In the genomic region with DNA sequence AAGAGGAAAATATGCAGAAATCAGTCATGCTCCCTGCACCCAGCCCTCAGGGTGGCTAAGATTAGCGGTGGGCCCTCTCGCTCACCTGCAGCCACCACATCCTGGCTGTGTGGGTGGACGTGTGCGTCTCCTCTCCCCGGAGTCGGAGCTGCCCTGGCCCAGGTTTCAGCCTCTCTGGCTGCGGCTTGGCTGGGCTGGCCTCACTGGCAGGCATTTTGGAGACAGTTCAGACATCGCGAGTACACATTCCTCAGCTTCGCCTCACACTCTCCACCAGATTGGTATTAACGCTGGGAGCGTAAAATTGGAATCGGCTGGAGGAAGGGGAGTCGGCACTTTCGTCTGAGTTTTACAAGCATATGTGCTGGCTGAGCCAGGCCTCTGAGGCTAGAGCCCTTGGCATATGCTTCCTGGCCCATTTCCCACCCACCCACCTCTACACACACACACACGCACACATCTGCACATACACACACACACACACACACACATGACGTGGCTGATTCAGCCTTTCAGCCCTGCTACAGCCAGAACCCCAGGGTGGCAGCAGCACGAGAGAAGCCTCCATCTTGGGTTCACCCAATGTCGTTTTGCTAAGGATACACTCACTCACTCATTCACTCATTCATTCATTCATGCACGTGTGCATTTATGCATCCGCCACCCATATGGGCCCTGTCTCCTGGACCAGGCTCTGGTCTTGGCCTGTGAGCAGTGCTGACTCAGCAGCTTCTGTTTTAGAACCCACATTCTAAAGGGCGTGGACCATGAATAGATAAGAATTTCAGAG, we compare ENCODE assay signal across 8 cellular contexts. TPM values are rescaled to one million over a fixed set of nuclear protein-coding genes. Genes with fewer than 3 reads are reported as not detected.
A peak's percentile ranks its signal among the peaks of the same experiment; 100 is the strongest.
DNase-seq lines count a peak whose midpoint lies in the region; ATAC-seq and TF ChIP-seq lines count a peak whose summit lies in the region.

No MANE protein-coding gene starts in this region.

- H3K9me3 ChIP-seq in OCI-LY1 (ENCODE audit: low read length) (no peaks in the 10 kb centered on the region), thymus (ENCODE audit: control insufficient read depth) (no peaks in the 10 kb centered on the region)

- H3K4me3 ChIP-seq in BJ (ENCODE audit: low read depth, low read length) = no peak overlapping the region
- H3K4me3 ChIP-seq in OCI-LY1 (ENCODE audit: low read depth, low read length, poor library complexity, severe bottlenecking) = no peak overlapping the region
- peak overlapping the region; percentile 3 for H3K4me3 ChIP-seq in fibroblast of mammary gland (ENCODE audit: control insufficient read depth, low read depth, low read length)
- no peak overlapping the region for H3K4me3 ChIP-seq in thymus (ENCODE audit: low read length)

- no peak overlapping the region for H2AFZ ChIP-seq in OCI-LY1 (ENCODE audit: low read length)

- peak; percentile 74 for ATAC-seq in GM21526 (IDR thresholded peaks at IDR 0.05; ENCODE audit: low FRiP score, unreplicated experiment)
- no peak for ATAC-seq in HG03571 (IDR thresholded peaks at IDR 0.05; ENCODE audit: unreplicated experiment)

- H3K36me3 ChIP-seq in BJ (ENCODE audit: control insufficient read depth, insufficient read depth, low read length) (peaks cover 6% of the 10 kb centered on the region; the same call in 1 of the 2 replicates), OCI-LY1 (ENCODE audit: insufficient read depth, low read length) (peaks cover 64% of the 10 kb centered on the region), thymus (ENCODE audit: control insufficient read depth, insufficient read depth) (no peaks in the 10 kb centered on the region)

- 91% methylated on average over 22 of the region's 22 CpGs for WGBS in thymus

- no peaks in the 10 kb centered on the region for H4K20me1 ChIP-seq in OCI-LY1 (ENCODE audit: insufficient read depth, low read length)

- H3K9ac ChIP-seq in OCI-LY1 (ENCODE audit: low read length) = peak overlapping the region; percentile 58

- H3K9me3 Mint-ChIP-seq in activated T-helper 1 cell treated with anti-CD3 and anti-CD28 coated beads, Interleukin-12 subunit alpha, Interleukin-12 subunit beta, Interleukin-2, Interleukin-4 antibody, amounts not matched to agents 30 ng/mL and 10 ng/mL and 1 ng/mL, durations not matched to agents 14 hours and 24 hours and 36 hours = no peaks in the 10 kb centered on the region

- no peaks in the 10 kb centered on the region for H3K4me1 Mint-ChIP-seq in activated T-helper 1 cell treated with anti-CD3 and anti-CD28 coated beads, Interleukin-12 subunit alpha, Interleukin-12 subunit beta, Interleukin-2, Interleukin-4 antibody, amounts not matched to agents 30 ng/mL and 10 ng/mL and 1 ng/mL, durations not matched to agents 14 hours and 24 hours and 36 hours (ENCODE audit: low read depth)

- H3K27me3 ChIP-seq in BJ (ENCODE audit: control insufficient read depth, insufficient read depth, low read length) (no peaks in the 10 kb centered on the region), OCI-LY1 (ENCODE audit: insufficient read depth, low read length) (no peaks in the 10 kb centered on the region), thymus (ENCODE audit: control insufficient read depth, insufficient read depth) (no peaks in the 10 kb centered on the region)

- DNase-seq in BJ (ENCODE audit: low read depth) (peak; percentile 95), fibroblast of mammary gland (ENCODE audit: low read depth) (peak; percentile 93), NCI-H748 treated with DMSO at 0.1 percent for 48 hours (lab: John Stamatoyannopoulos, UW) (no peak)
- no peak for DNase-seq in activated T-helper 1 cell treated with anti-CD3 and anti-CD28 coated beads, Interleukin-12 subunit alpha, Interleukin-12 subunit beta, Interleukin-2, Interleukin-4 antibody, amounts not matched to agents 30 ng/mL and 10 ng/mL and 1 ng/mL, durations not matched to agents 14 hours and 24 hours and 36 hours (ENCODE audit: low spot score)

- POLR2A ChIA-PET in BJ (lab: Charles Lee) = no interaction called here

- H3K36me3 Mint-ChIP-seq in activated T-helper 1 cell treated with anti-CD3 and anti-CD28 coated beads, Interleukin-12 subunit alpha, Interleukin-12 subunit beta, Interleukin-2, Interleukin-4 antibody, amounts not matched to agents 30 ng/mL and 10 ng/mL and 1 ng/mL, durations not matched to agents 14 hours and 24 hours and 36 hours (ENCODE audit: low read depth) = no peaks in the 10 kb centered on the region

- H3K79me2 ChIP-seq in OCI-LY1 (ENCODE audit: insufficient read depth, low read length) = no peaks in the 10 kb centered on the region

- intact Hi-C loops in activated T-helper 1 cell treated with anti-CD3 and anti-CD28 coated beads, Interleukin-12 subunit alpha, Interleukin-12 subunit beta, Interleukin-2, Interleukin-4 antibody, amounts not matched to agents 30 ng/mL and 10 ng/mL and 1 ng/mL, durations not matched to agents 14 hours and 24 hours and 36 hours (cut with micrococcal nuclease) = no loop called here

- no peak overlapping the region for H3K27ac Mint-ChIP-seq in activated T-helper 1 cell treated with anti-CD3 and anti-CD28 coated beads, Interleukin-12 subunit alpha, Interleukin-12 subunit beta, Interleukin-2, Interleukin-4 antibody, amounts not matched to agents 30 ng/mL and 10 ng/mL and 1 ng/mL, durations not matched to agents 14 hours and 24 hours and 36 hours

- H3K4me3 Mint-ChIP-seq in activated T-helper 1 cell treated with anti-CD3 and anti-CD28 coated beads, Interleukin-12 subunit alpha, Interleukin-12 subunit beta, Interleukin-2, Interleukin-4 antibody, amounts not matched to agents 30 ng/mL and 10 ng/mL and 1 ng/mL, durations not matched to agents 14 hours and 24 hours and 36 hours = no peak overlapping the region

- H3K4me1 ChIP-seq in OCI-LY1 (ENCODE audit: insufficient read depth, low read length, severe bottlenecking) (peaks cover 17% of the 10 kb centered on the region), thymus (ENCODE audit: control insufficient read depth, insufficient read depth, low read length) (no peaks in the 10 kb centered on the region)

- no peaks in the 10 kb centered on the region for H3K9me2 ChIP-seq in OCI-LY1 (ENCODE audit: low read depth, low read length)

- H3K27me3 Mint-ChIP-seq in activated T-helper 1 cell treated with anti-CD3 and anti-CD28 coated beads, Interleukin-12 subunit alpha, Interleukin-12 subunit beta, Interleukin-2, Interleukin-4 antibody, amounts not matched to agents 30 ng/mL and 10 ng/mL and 1 ng/mL, durations not matched to agents 14 hours and 24 hours and 36 hours (ENCODE audit: insufficient read depth) = no peaks in the 10 kb centered on the region

- TF ChIP-seq CTCF in BJ (IDR thresholded peaks at IDR 0.05; ENCODE audit: insufficient read depth, low read depth, low read length) (no peak), OCI-LY1 (IDR thresholded peaks at IDR 0.05; ENCODE audit: low read length) (no peak), fibroblast of mammary gland (conservative IDR thresholded peaks at IDR 0.05; ENCODE audit: control insufficient read depth, insufficient read depth, low read depth, low read length) (no peak)

- peak overlapping the region; percentile 84 for H3K27ac ChIP-seq in OCI-LY1 (ENCODE audit: low read depth, low read length, poor library complexity, severe bottlenecking)
- H3K27ac ChIP-seq in thymus (ENCODE audit: low read depth) = peak overlapping the region; percentile 55

- CTCF ChIA-PET in BJ (lab: Yijun Ruan, JAX) = interaction anchor here (0.6 to 2.1 kb wide), 5 partner anchors 9 to 801 kb away, joined by 3 to 7 read pairs (median 4); a partner anchor contains a TSS

- no peaks in the 10 kb centered on the region for H3F3A ChIP-seq in OCI-LY1 (ENCODE audit: insufficient read depth, low read length)

- H3K4me2 ChIP-seq in OCI-LY1 (ENCODE audit: low read length) = peak overlapping the region; percentile 35; the same call in 1 of the 2 replicates

RNA-seq across cellular contexts. Expression of a gene that starts 42.9 kb away (rescaled TPM):
- polyA plus RNA-seq in BJ (2011; rRNA removed) (22.6 and 31.6 TPM in 2 replicates), thymus (14.5 TPM)
- polyA minus RNA-seq in BJ (2011; rRNA and poly(A)+ RNA removed) = 6.5 and 6.6 TPM in 2 replicates
- total RNA-seq in activated T-helper 1 cell treated with anti-CD3 and anti-CD28 coated beads, Interleukin-12 subunit alpha, Interleukin-12 subunit beta, Interleukin-2, Interleukin-4 antibody, amounts not matched to agents 30 ng/mL and 10 ng/mL and 1 ng/mL, durations not matched to agents 14 hours and 24 hours and 36 hours = 7.8 and 9.3 TPM in 2 replicates

Comparison
In these comparisons a context has a peak if more than half of its experiments do, and no peak if none do; other contexts are left out.
1. DNase-seq: peak in BJ (single experiment) and fibroblast of mammary gland (single experiment); none in activated T-helper 1 cell treated with anti-CD3 and anti-CD28 coated beads, Interleukin-12 subunit alpha, Interleukin-12 subunit beta, Interleukin-2, Interleukin-4 antibody, amounts not matched to agents 30 ng/mL and 10 ng/mL and 1 ng/mL, durations not matched to agents 14 hours and 24 hours and 36 hours (single experiment) and NCI-H748 treated with DMSO at 0.1 percent for 48 hours (single experiment).